ENCODE assay signal across 14 cellular contexts in genomic region chr7:154051006-154051642, GRCh38. TPM values are rescaled to one million over a fixed set of nuclear protein-coding genes. Genes with fewer than 3 reads are reported as not detected.
A peak's percentile ranks its signal among the peaks of the same experiment; 100 is the strongest.
DNase-seq lines count a peak whose midpoint lies in the region; ATAC-seq, FAIRE-seq and TF ChIP-seq lines count a peak whose summit lies in the region.
"Not testable (repeated sequence)": the region's sequence is repeated elsewhere in the genome, so short reads cannot be mapped to it uniquely, and the experiment has no call there.
"Had no signal": no experiment of that assay in that cellular context is flagged by ENCODE, and none has a peak within 500 bp of the region (broad histone marks: within the 10 kb centered on the region; RNA-seq: fewer than 3 reads in every experiment).

No MANE protein-coding gene starts in this region.

- H4K20me1 ChIP-seq in endothelial cell of umbilical vein (replicated peaks; ENCODE audit: control insufficient read depth, extremely low read depth, insufficient read depth, low read length) = not testable (repeated sequence)

- DNase-seq in A549 (ENCODE audit: low read depth in 1 of 2, low spot score in 1 of 2); Panc1 (ENCODE audit: low read depth, low spot score); activated T-cell treated with anti-CD3 and anti-CD28 coated beads, Interleukin-2, amount 50 U/mL, for 72 hours; endothelial cell of umbilical vein (ENCODE audit: low read depth, low spot score); natural killer cell treated with Interleukin-12 subunit alpha and Interleukin-12 subunit beta and Interleukin-15 and Interleukin-18, amount 100 ng/mL, for 72 hours (ENCODE audit: low spot score); stimulated activated effector memory CD8-positive, alpha-beta T cell treated with anti-CD3 and anti-CD28 coated beads, Interleukin-12 subunit alpha, Interleukin-12 subunit beta, amount 100 ng/mL, for 72 hours (ENCODE audit: low spot score in 2 of 2): not testable (repeated sequence)

- not testable (repeated sequence) for H3K4me2 ChIP-seq in A549; endothelial cell of umbilical vein (ENCODE audit: insufficient read depth, low read length)

- H3K27me3 Mint-ChIP-seq in activated T-cell treated with anti-CD3 and anti-CD28 coated beads, Interleukin-2, amount 50 U/mL, for 72 hours (ENCODE audit: low read depth) = not testable (repeated sequence)
- H3K27me3 Mint-ChIP-seq in natural killer cell treated with Interleukin-12 subunit alpha and Interleukin-12 subunit beta and Interleukin-15 and Interleukin-18, amount 100 ng/mL, for 72 hours = peaks cover 0 to 10% of the 10 kb centered on the region in 2 donors

- not testable (repeated sequence) for H3K4me1 Mint-ChIP-seq in activated T-cell treated with anti-CD3 and anti-CD28 coated beads, Interleukin-2, amount 50 U/mL, for 72 hours (ENCODE audit: low read depth); natural killer cell treated with Interleukin-12 subunit alpha and Interleukin-12 subunit beta and Interleukin-15 and Interleukin-18, amount 100 ng/mL, for 72 hours (ENCODE audit: low read depth in 2 of 2); stimulated activated effector memory CD8-positive, alpha-beta T cell treated with anti-CD3 and anti-CD28 coated beads, Interleukin-12 subunit alpha, Interleukin-12 subunit beta, amount 100 ng/mL, for 72 hours

- TF ChIP-seq CTCF in A549 (IDR thresholded peaks at IDR 0.05); Panc1 (IDR thresholded peaks at IDR 0.05); endothelial cell of umbilical vein (IDR thresholded peaks at IDR 0.05; ENCODE audit: extremely low read depth in 1 of 2, insufficient read depth in 1 of 2, low read depth in 1 of 2, low read length in 2 of 2): not testable (repeated sequence)

- H3K4me1 ChIP-seq in A549; HUES6 (ENCODE audit: control insufficient read depth, insufficient read depth, low read length); Panc1 (ENCODE audit: control insufficient read depth, insufficient read depth, low read length); endothelial cell of umbilical vein (ENCODE audit: control insufficient read depth, extremely low read depth, insufficient read depth, low read length); iPS-18a (ENCODE audit: control insufficient read depth, low read depth, low read length): not testable (repeated sequence)

- 51% methylated on average over 14 of the region's 42 CpGs for WGBS in A549 (ENCODE audit: missing lambda C conversion rate)

- CTCF ChIA-PET in A549 (lab: Yijun Ruan, JAX); Panc1 (lab: Charles Lee); endothelial cell of umbilical vein (lab: Charles Lee): not testable (repeated sequence)

- FAIRE-seq in A549 (lab: Jason Lieb, UNC) = not testable (repeated sequence)
- FAIRE-seq in endothelial cell of umbilical vein (lab: Jason Lieb, UNC) = peak; percentile 76

- ATAC-seq in A549 (peak; percentile 89 to 98), Panc1 (peak; percentile 95)
- ATAC-seq in activated T-cell treated with anti-CD3 and anti-CD28 coated beads, Interleukin-2, amount 50 U/mL, for 72 hours (replicated peaks in 1 of 2) = peak; percentile 85
- ATAC-seq in natural killer cell treated with Interleukin-12 subunit alpha and Interleukin-12 subunit beta and Interleukin-15 and Interleukin-18, amount 100 ng/mL, for 72 hours = peak; percentile 62 to 74
- ATAC-seq in stimulated activated effector memory CD8-positive, alpha-beta T cell treated with anti-CD3 and anti-CD28 coated beads, Interleukin-12 subunit alpha, Interleukin-12 subunit beta, amount 100 ng/mL, for 72 hours = peak; percentile 78

- H3K9ac ChIP-seq in HUES6 (ENCODE audit: low read length); endothelial cell of umbilical vein (replicated peaks; ENCODE audit: extremely low read depth, insufficient read depth, low read length); iPS-18a (ENCODE audit: low read length): not testable (repeated sequence)

- not testable (repeated sequence) for H3K36me3 Mint-ChIP-seq in activated T-cell treated with anti-CD3 and anti-CD28 coated beads, Interleukin-2, amount 50 U/mL, for 72 hours (ENCODE audit: insufficient read depth in 2 of 2); natural killer cell treated with Interleukin-12 subunit alpha and Interleukin-12 subunit beta and Interleukin-15 and Interleukin-18, amount 100 ng/mL, for 72 hours; stimulated activated effector memory CD8-positive, alpha-beta T cell treated with anti-CD3 and anti-CD28 coated beads, Interleukin-12 subunit alpha, Interleukin-12 subunit beta, amount 100 ng/mL, for 72 hours

- H3K4me3 Mint-ChIP-seq in activated T-cell treated with anti-CD3 and anti-CD28 coated beads, Interleukin-2, amount 50 U/mL, for 72 hours; natural killer cell treated with Interleukin-12 subunit alpha and Interleukin-12 subunit beta and Interleukin-15 and Interleukin-18, amount 100 ng/mL, for 72 hours; stimulated activated effector memory CD8-positive, alpha-beta T cell treated with anti-CD3 and anti-CD28 coated beads, Interleukin-12 subunit alpha, Interleukin-12 subunit beta, amount 100 ng/mL, for 72 hours: not testable (repeated sequence)

- H3K79me2 ChIP-seq in endothelial cell of umbilical vein (ENCODE audit: control insufficient read depth, insufficient read depth, low read length) = not testable (repeated sequence)

- dilution Hi-C loops in endothelial cell of umbilical vein (cut with MboI; ENCODE audit: extremely low pct_ligation_motif_present, low sequenced_read_pairs) = not testable (repeated sequence)

- in situ Hi-C loops in Panc1 (cut with HindIII; ENCODE audit: low pct_unique_long_range_greater_than_20kb, low sequenced_read_pairs) = not testable (repeated sequence)

- H3K9me1 ChIP-seq in endothelial cell of umbilical vein (replicated peaks; ENCODE audit: control insufficient read depth, extremely low read depth, insufficient read depth, low read length) = not testable (repeated sequence)

- POLR2A ChIA-PET in A549 (lab: Yijun Ruan, JAX); Panc1 (lab: Charles Lee); endothelial cell of umbilical vein (lab: Charles Lee): not testable (repeated sequence)

- intact Hi-C loops in Panc1 (cut with micrococcal nuclease; ENCODE audit: unreplicated experiment); endothelial cell of umbilical vein (cut with micrococcal nuclease): not testable (repeated sequence)

- H3K36me3 ChIP-seq in HUES6 (ENCODE audit: control insufficient read depth, insufficient read depth, low read length); Panc1 (ENCODE audit: control insufficient read depth, insufficient read depth, low read length); endothelial cell of umbilical vein (ENCODE audit: control insufficient read depth in 2 of 2, extremely low read depth in 1 of 2, insufficient read depth in 2 of 2, low read length in 2 of 2); iPS-18a (ENCODE audit: control insufficient read depth, low read depth, low read length): not testable (repeated sequence)

- not testable (repeated sequence) for H3K9me3 ChIP-seq in A549; HUES6 (ENCODE audit: control insufficient read depth, insufficient read depth, low read depth, low read length); Panc1 (ENCODE audit: control insufficient read depth, insufficient read depth, low read depth, low read length); endothelial cell of umbilical vein (replicated peaks; ENCODE audit: control insufficient read depth, insufficient read depth, low read length); iPS-18a (ENCODE audit: control insufficient read depth, low read depth, low read length)

- not testable (repeated sequence) for TF ChIP-seq EP300 in A549 (IDR thresholded peaks at IDR 0.05)

- not testable (repeated sequence) for H3K9me3 Mint-ChIP-seq in activated T-cell treated with anti-CD3 and anti-CD28 coated beads, Interleukin-2, amount 50 U/mL, for 72 hours; natural killer cell treated with Interleukin-12 subunit alpha and Interleukin-12 subunit beta and Interleukin-15 and Interleukin-18, amount 100 ng/mL, for 72 hours; stimulated activated effector memory CD8-positive, alpha-beta T cell treated with anti-CD3 and anti-CD28 coated beads, Interleukin-12 subunit alpha, Interleukin-12 subunit beta, amount 100 ng/mL, for 72 hours

- H3K27me3 ChIP-seq in HUES6 (ENCODE audit: control insufficient read depth, insufficient read depth, low read length) (peaks cover 32% of the 10 kb centered on the region), iPS-18a (ENCODE audit: control insufficient read depth, insufficient read depth, low read length) (peaks cover 10% of the 10 kb centered on the region)
- H3K27me3 ChIP-seq in Panc1 (ENCODE audit: control insufficient read depth, insufficient read depth, low read length); endothelial cell of umbilical vein (ENCODE audit: control insufficient read depth in 2 of 2, insufficient read depth in 2 of 2, low read length in 2 of 2): not testable (repeated sequence)

- not testable (repeated sequence) for BruUV-seq in Panc1 (replicated peaks; lab: Mats Ljungman, UMichigan); endothelial cell of umbilical vein (replicated peaks; lab: Mats Ljungman, UMichigan)

- not testable (repeated sequence) for TF ChIP-seq RAD21 in A549 (conservative IDR thresholded peaks at IDR 0.05 in 1 of 2, IDR thresholded peaks at IDR 0.05 in 1 of 2)

- not testable (repeated sequence) for H3K27ac Mint-ChIP-seq in activated T-cell treated with anti-CD3 and anti-CD28 coated beads, Interleukin-2, amount 50 U/mL, for 72 hours; natural killer cell treated with Interleukin-12 subunit alpha and Interleukin-12 subunit beta and Interleukin-15 and Interleukin-18, amount 100 ng/mL, for 72 hours; stimulated activated effector memory CD8-positive, alpha-beta T cell treated with anti-CD3 and anti-CD28 coated beads, Interleukin-12 subunit alpha, Interleukin-12 subunit beta, amount 100 ng/mL, for 72 hours

- H3K4me3 ChIP-seq in A549; Panc1 (ENCODE audit: low read depth in 2 of 2, low read length in 2 of 2); endothelial cell of umbilical vein (replicated peaks in 1 of 3; ENCODE audit: insufficient read depth in 1 of 3, low read depth in 1 of 3, low read length in 3 of 3): not testable (repeated sequence)
- H3K4me3 ChIP-seq in HUES6 (ENCODE audit: low read depth, low read length) = peak overlapping the region; percentile 64
- H3K4me3 ChIP-seq in iPS-18a (ENCODE audit: low read length) = peak overlapping the region; percentile 40

- not testable (repeated sequence) for H3K27ac ChIP-seq in A549; HUES6 (ENCODE audit: low read depth, low read length); Panc1 (ENCODE audit: low read length); endothelial cell of umbilical vein (ENCODE audit: insufficient read depth, low read depth, low read length); iPS-18a (ENCODE audit: low read length)

- not testable (repeated sequence) for H2AFZ ChIP-seq in endothelial cell of umbilical vein (ENCODE audit: low read depth, low read length)

- not testable (repeated sequence) for TF ChIP-seq POLR2A in A549 (IDR thresholded peaks at IDR 0.05; ENCODE audit: low read length); endothelial cell of umbilical vein (IDR thresholded peaks at IDR 0.05; ENCODE audit: low read depth, low read length)

RNA-seq across cellular contexts. Expression of gene DPP6, which starts 1.1 kb away (rescaled TPM):
- polyA plus RNA-seq in A549 (2011; rRNA removed) (not detected in 2 replicates), A549 (2017; fragmentation: RNase III; extraction: RNeasy Plus Mini Kit Qiagen cat#74134 plus additional on column Dnase treatment) (not detected in 3 replicates), endothelial cell of umbilical vein (not detected in 2 replicates)
- polyA plus RNA-seq in A549 (2012; cell fraction: cytosol; rRNA removed) = not detected in 2 replicates
- not detected in 2 replicates for polyA plus RNA-seq in A549 (2012; cell fraction: nucleus; rRNA removed)
- not detected in 2 replicates for polyA minus RNA-seq in A549 (2011; rRNA and poly(A)+ RNA removed)
- total RNA-seq in Panc1 (2021; ENCODE audit: unreplicated experiment) (not detected), endothelial cell of umbilical vein (not detected in 2 replicates)
- not detected for polyA plus RNA-seq in Panc1 (2012; ENCODE audit: insufficient read length)
- not detected for total RNA-seq in activated T-cell treated with anti-CD3 and anti-CD28 coated beads, Interleukin-2, amount 50 U/mL, for 72 hours
- polyA plus RNA-seq in endothelial cell of umbilical vein (2011; cell fraction: cytosol; rRNA removed) = not detected in 2 replicates
- not detected in 2 replicates for polyA plus RNA-seq in endothelial cell of umbilical vein (2011; cell fraction: nucleus; rRNA removed)
- not detected in 2 replicates for polyA plus RNA-seq in endothelial cell of umbilical vein (2012)
- not detected in 2 replicates for polyA minus RNA-seq in endothelial cell of umbilical vein
- polyA minus RNA-seq in endothelial cell of umbilical vein (2011; cell fraction: cytosol; rRNA and poly(A)+ RNA removed) = not detected
- not detected in 2 replicates for polyA minus RNA-seq in endothelial cell of umbilical vein (2011; cell fraction: nucleus; rRNA and poly(A)+ RNA removed)
- total RNA-seq in natural killer cell treated with Interleukin-12 subunit alpha and Interleukin-12 subunit beta and Interleukin-15 and Interleukin-18, amount 100 ng/mL, for 72 hours = not detected
- total RNA-seq: dermis microvascular lymphatic vessel endothelial cell; GM23248; MCF 10A; OCI-LY7; T-helper 1 cell treated with Interleukin-12 subunit alpha and Interleukin-12 subunit beta and Interleukin-4 antibody, amounts not matched to agents 30 ng/mL and 1 ng/mL, for 36 hours had no signal
- polyA plus RNA-seq: GM23248, IgD-negative memory B cell had no signal
